Comparison of ENCODE assay signal across 12 cellular contexts in the genomic region with DNA sequence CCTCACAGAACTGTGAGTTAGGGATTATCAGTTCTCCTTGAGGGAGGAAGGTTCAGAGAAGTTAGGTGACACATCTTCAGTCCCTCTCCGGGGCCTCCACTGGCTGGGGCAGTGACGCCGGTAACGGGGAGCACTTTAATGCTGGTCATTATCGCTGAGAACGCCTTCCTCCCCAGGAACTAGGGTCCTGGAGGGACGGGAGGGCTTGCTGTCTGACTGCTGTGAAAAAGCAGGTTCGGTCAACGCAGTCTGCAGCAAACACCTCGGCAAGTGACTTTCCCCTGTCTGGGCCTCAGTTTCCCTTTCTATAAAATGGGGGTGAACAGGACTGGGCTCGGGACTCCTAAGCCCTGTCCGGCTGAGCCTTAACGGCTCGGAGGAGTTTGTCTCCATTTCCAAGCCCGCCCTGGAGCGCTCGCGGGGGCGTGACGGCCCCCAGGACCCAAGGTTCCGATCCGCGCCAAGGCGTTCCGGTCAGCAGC. TPM values are rescaled to one million over a fixed set of nuclear protein-coding genes. Genes with fewer than 3 reads are reported as not detected.
DNase-seq lines count a peak whose midpoint lies in the region; ATAC-seq, FAIRE-seq and TF ChIP-seq lines count a peak whose summit lies in the region.
"Had no signal": no experiment of that assay in that cellular context is flagged by ENCODE, and none has a peak within 500 bp of the region (broad histone marks: within the 10 kb centered on the region; RNA-seq: fewer than 3 reads in every experiment).

No MANE protein-coding gene starts in this region.

- intact Hi-C loops in pancreas (cut with DNase I), result no loop called here

- TF ChIP-seq EP300 in gastroesophageal sphincter (IDR thresholded peaks at IDR 0.05), result no peak

- peak overlapping the region; percentile 52; the same call in 1 of the 2 replicates for H3K27ac ChIP-seq in VCaP
- H3K27ac ChIP-seq in gastroesophageal sphincter, result peak overlapping the region in 1 of 4 donors; percentile 18
- peak overlapping the region in 1 of 4 donors; percentile 10 for H3K27ac ChIP-seq in pancreas
- H3K27ac ChIP-seq: C4-2B had no signal

- no peaks in the 10 kb centered on the region for H3K36me3 ChIP-seq in gastroesophageal sphincter
- no peaks in the 10 kb centered on the region for H3K36me3 ChIP-seq in pancreas
- H3K36me3 ChIP-seq in BE2C, result no peaks in the 10 kb centered on the region

- H3K27me3 ChIP-seq in gastroesophageal sphincter (peaks cover 46% of the 10 kb centered on the region), pancreas (no peaks in the 10 kb centered on the region), BE2C (peaks cover 6% of the 10 kb centered on the region)

- FAIRE-seq in pancreas (lab: Jason Lieb, UNC), result no peak

- TF ChIP-seq CTCF in AG10803 (conservative IDR thresholded peaks at IDR 0.05; ENCODE audit: low read length), result no peak
- TF ChIP-seq CTCF in VCaP (conservative IDR thresholded peaks at IDR 0.05), result no peak
- TF ChIP-seq CTCF in gastroesophageal sphincter (IDR thresholded peaks at IDR 0.05), result no peak
- TF ChIP-seq CTCF in pancreas (IDR thresholded peaks at IDR 0.05), result no peak
- no peak for TF ChIP-seq CTCF in BE2C (IDR thresholded peaks at IDR 0.05; ENCODE audit: low read depth, low read length)

- H3K4me1 ChIP-seq in gastroesophageal sphincter (peaks cover 0 to 16% (median 6%) of the 10 kb centered on the region in 3 donors), pancreas (no peaks in the 10 kb centered on the region), BE2C (no peaks in the 10 kb centered on the region)

- no peaks in the 10 kb centered on the region for H3K9me3 ChIP-seq in gastroesophageal sphincter
- no peaks in the 10 kb centered on the region for H3K9me3 ChIP-seq in pancreas
- H3K9me3 ChIP-seq in BE2C, result no peaks in the 10 kb centered on the region

- DNase-seq in AG10803 (ENCODE audit: low read depth) (no peak), pancreas (peak in 1 of 6 donors; percentile 26), BE2C (no peak), ecto neural progenitor cell (ENCODE audit: low spot score) (no peak), Kasumi-1 (lab: John Stamatoyannopoulos, UW) (no peak)
- no peak for DNase-seq in stimulated activated naive CD8-positive, alpha-beta T cell treated with anti-CD3 and anti-CD28 coated beads, Interleukin-15, Interleukin-2, amounts not matched to agents 100 U/mL and 50 U/mL, for 24 hours
- DNase-seq: activated gamma-delta T cell had no signal

- H3K4me3 ChIP-seq in AG10803 (ENCODE audit: low read length) (peak overlapping the region; percentile 27), gastroesophageal sphincter (peak overlapping the region; percentile 38 to 57), pancreas (peak overlapping the region; percentile 31 to 72 (median 50)), BE2C (ENCODE audit: low read depth, low read length) (no peak overlapping the region)

- 40 to 62% methylated on average over 1 to 2 of the region's 25 CpGs for WGBS in gastroesophageal sphincter (ENCODE audit: low coverage in 1 of 2), 2 donors
- 10 to 12% methylated on average over 25 of the region's 25 CpGs for WGBS in pancreas, 2 donors

- no peak for TF ChIP-seq POLR2A in gastroesophageal sphincter (IDR thresholded peaks at IDR 0.05)

- ATAC-seq in gastroesophageal sphincter (no peak), pancreas (no peak)
- no peak for ATAC-seq in stimulated activated naive CD8-positive, alpha-beta T cell treated with anti-CD3 and anti-CD28 coated beads, Interleukin-15, Interleukin-2, amounts not matched to agents 100 U/mL and 50 U/mL, for 24 hours

RNA-seq across cellular contexts. Expression of gene TMEM61, which starts 0.3 kb away (rescaled TPM):
- total RNA-seq in gastroesophageal sphincter (1 to 10 TPM in 3 of 4 donors, not detected in 1; 1.5 to 2.5 (median 1.5) TPM), pancreas (1 to 10 TPM; 1.1 to 2.0 (median 1.6) TPM)
- polyA plus RNA-seq in pancreas, result 10 to 100 TPM in 1 of 2 donors, 1 to 10 TPM in 1; 4.6 to 15.6 TPM
- polyA plus RNA-seq in BE2C (2012; ENCODE audit: insufficient read depth, insufficient read length, low read depth), result not detected
- total RNA-seq: M059J had no signal

RNA-seq across cellular contexts. Expression of gene BSND, which starts 18.6 kb away (rescaled TPM):
- total RNA-seq in gastroesophageal sphincter, result not detected
- total RNA-seq in pancreas, result not detected
- polyA plus RNA-seq in pancreas, result under 1 TPM; 0.02 to 0.04 TPM
- not detected for polyA plus RNA-seq in BE2C (2012; ENCODE audit: insufficient read depth, insufficient read length, low read depth)
- total RNA-seq: esophagus mucosa, M059J had no signal

RNA-seq across cellular contexts. Expression of gene PCSK9, which starts 59.3 kb away (rescaled TPM):
- under 1 TPM in 3 of 4 donors, not detected in 1; 0.13 to 0.64 (median 0.23) TPM for total RNA-seq in gastroesophageal sphincter
- total RNA-seq in pancreas, result 10 to 100 TPM in 1 of 6 donors, 1 to 10 TPM in 4, under 1 TPM in 1; 0.95 to 10.1 (median 1.6) TPM
- polyA plus RNA-seq in pancreas, result 1 to 10 TPM; 3.4 to 4.9 TPM
- not detected for polyA plus RNA-seq in BE2C (2012; ENCODE audit: insufficient read depth, insufficient read length, low read depth)
